18 cellular contexts compared by ENCODE assay signal in genomic region chr6:28910901-28911680, GRCh38. TPM values are rescaled to one million over a fixed set of nuclear protein-coding genes. Genes with fewer than 3 reads are reported as not detected.
A peak's percentile ranks its signal among the peaks of the same experiment; 100 is the strongest.
DNase-seq lines count a peak whose midpoint lies in the region; FAIRE-seq and TF ChIP-seq lines count a peak whose summit lies in the region.
"Had no signal": no experiment of that assay in that cellular context is flagged by ENCODE, and none has a peak within 500 bp of the region (broad histone marks: within the 10 kb centered on the region; RNA-seq: fewer than 3 reads in every experiment).

No MANE protein-coding gene starts in this region.

- H4K20me1 ChIP-seq in OCI-LY7 (ENCODE audit: insufficient read depth, low read length) = 0 out of 2 replicates have a peak, but pooled peaks cover 5% of the 10 kb centered on the region

- H3K27me3 ChIP-seq in bronchial epithelial cell (ENCODE audit: control insufficient read depth, insufficient read depth, low read length) (no peaks in the 10 kb centered on the region), right atrium auricular region (no peaks in the 10 kb centered on the region)
- no peaks in the 10 kb centered on the region for H3K27me3 ChIP-seq in CD8-positive, alpha-beta memory T cell (ENCODE audit: insufficient read depth, low read length, poor library complexity, severe bottlenecking)
- H3K27me3 ChIP-seq: body of pancreas, SJSA1 had no signal

- H3K36me3 ChIP-seq in OCI-LY7 (ENCODE audit: insufficient read depth, low read length) = peaks cover 96% of the 10 kb centered on the region
- peaks cover 12% of the 10 kb centered on the region for H3K36me3 ChIP-seq in bronchial epithelial cell (ENCODE audit: control insufficient read depth, insufficient read depth, low read length)
- peaks cover 96% of the 10 kb centered on the region for H3K36me3 ChIP-seq in right atrium auricular region
- peaks cover 62% of the 10 kb centered on the region for H3K36me3 ChIP-seq in CD8-positive, alpha-beta memory T cell (ENCODE audit: insufficient read depth, low read length)

- DNase-seq in KBM-7 = peak; percentile 66
- DNase-seq in OCI-LY7 (ENCODE audit: low spot score) = no peak
- DNase-seq in bronchial epithelial cell (ENCODE audit: low read depth) = peak; percentile 79
- no peak for DNase-seq in nephron progenitor cell
- DNase-seq in right atrium auricular region (ENCODE audit: low spot score) = no peak
- DNase-seq in CD8-positive, alpha-beta memory T cell = no peak
- DNase-seq in mesothelial cell of epicardium (ENCODE audit: low spot score in 2 of 2, unreplicated experiment in 2 of 2) = no peak
- DNase-seq: activated CD4-positive, alpha-beta memory T cell treated with anti-CD3 and anti-CD28 coated beads for 36 hours; body of pancreas; DMS153; foreskin fibroblast; lower lobe of right lung; naive thymus-derived CD8-positive, alpha-beta T cell; substantia nigra had no signal

- H3K27ac ChIP-seq in OCI-LY7 (ENCODE audit: low read depth, low read length, poor library complexity, severe bottlenecking) (no peak overlapping the region), right atrium auricular region (no peak overlapping the region)
- no peak overlapping the region for H3K27ac ChIP-seq in CD8-positive, alpha-beta memory T cell (ENCODE audit: low read depth, low read length)
- H3K27ac ChIP-seq: body of pancreas, HL-60, KMS-11, lower lobe of right lung, SJSA1 had no signal

- no peak overlapping the region for H3K4me2 ChIP-seq in OCI-LY7 (ENCODE audit: low read length)
- H3K4me2 ChIP-seq: KMS-11 had no signal

- no peak overlapping the region for H2AFZ ChIP-seq in OCI-LY7 (ENCODE audit: low read length)

- no peak overlapping the region for H3K4me3 ChIP-seq in OCI-LY7 (ENCODE audit: low read depth, low read length, poor library complexity, severe bottlenecking)
- H3K4me3 ChIP-seq in bronchial epithelial cell (ENCODE audit: low read depth, low read length) = no peak overlapping the region
- no peak overlapping the region for H3K4me3 ChIP-seq in right atrium auricular region
- no peak overlapping the region for H3K4me3 ChIP-seq in CD8-positive, alpha-beta memory T cell (ENCODE audit: low read length)
- H3K4me3 ChIP-seq: body of pancreas, lower lobe of right lung, SJSA1 had no signal

- in situ Hi-C loops in KBM-7 (cut with MboI; ENCODE audit: low pct_unique_long_range_greater_than_20kb, low sequenced_read_pairs) = no loop called here

- H3K27me3 Mint-ChIP-seq in nephron progenitor cell (ENCODE audit: low read depth, poor library complexity) (no peaks in the 10 kb centered on the region), mesothelial cell of epicardium (ENCODE audit: low read depth) (no peaks in the 10 kb centered on the region)
- H3K27me3 Mint-ChIP-seq in CD8-positive, alpha-beta memory T cell = peaks cover 0 to 2% of the 10 kb centered on the region in 2 donors
- H3K27me3 Mint-ChIP-seq: activated CD4-positive, alpha-beta memory T cell treated with anti-CD3 and anti-CD28 coated beads for 36 hours; naive thymus-derived CD8-positive, alpha-beta T cell had no signal

- H3K4me1 Mint-ChIP-seq in nephron progenitor cell (no peaks in the 10 kb centered on the region), mesothelial cell of epicardium (no peaks in the 10 kb centered on the region)
- H3K4me1 Mint-ChIP-seq in CD8-positive, alpha-beta memory T cell = peaks cover 0 to 4% (median 0%) of the 10 kb centered on the region in 3 donors

- FAIRE-seq in bronchial epithelial cell (lab: Jason Lieb, UNC) = no peak
- FAIRE-seq: TTC549 had no signal

- H3K27ac Mint-ChIP-seq in nephron progenitor cell = peak overlapping the region; percentile 41
- H3K27ac Mint-ChIP-seq in CD8-positive, alpha-beta memory T cell = peak overlapping the region in 3 of 8 donors; percentile 29 to 93 (median 85)
- no peak overlapping the region for H3K27ac Mint-ChIP-seq in mesothelial cell of epicardium
- H3K27ac Mint-ChIP-seq: activated CD4-positive, alpha-beta memory T cell treated with anti-CD3 and anti-CD28 coated beads for 36 hours had no signal

- H3K4me3 Mint-ChIP-seq in nephron progenitor cell (no peak overlapping the region), mesothelial cell of epicardium (no peak overlapping the region)
- H3K4me3 Mint-ChIP-seq in CD8-positive, alpha-beta memory T cell = no peak overlapping the region
- H3K4me3 Mint-ChIP-seq: activated CD4-positive, alpha-beta memory T cell treated with anti-CD3 and anti-CD28 coated beads for 36 hours; naive thymus-derived CD8-positive, alpha-beta T cell had no signal

- no peaks in the 10 kb centered on the region for H3K9me2 ChIP-seq in OCI-LY7 (ENCODE audit: insufficient read depth, low read length)

- intact Hi-C loops in OCI-LY7 (cut with micrococcal nuclease; ENCODE audit: unreplicated experiment) = no loop called here

- H3K9me3 ChIP-seq in OCI-LY7 (ENCODE audit: low read length) = no peaks in the 10 kb centered on the region
- no peaks in the 10 kb centered on the region for H3K9me3 ChIP-seq in right atrium auricular region
- no peaks in the 10 kb centered on the region for H3K9me3 ChIP-seq in CD8-positive, alpha-beta memory T cell (ENCODE audit: low read length)
- H3K9me3 ChIP-seq: body of pancreas, lower lobe of right lung, SJSA1 had no signal

- CTCF ChIA-PET in OCI-LY7 (lab: Charles Lee; ENCODE audit: unreplicated experiment) = no interaction called here
- CTCF ChIA-PET in CD8-positive, alpha-beta memory T cell (lab: Charles Lee) = interaction anchor here (1.0 to 2.1 kb wide), 5 partner anchors 12 to 109 kb away, joined by 3 to 8 read pairs (median 4); partner anchors contain the start of gene TRIM27

- POLR2A ChIA-PET in OCI-LY7 (lab: Charles Lee) = interaction anchor here (0.7 to 4.8 kb wide), 4 partner anchors 9 to 62 kb away, joined by 3 to 37 read pairs (median 3); partner anchors contain the start of gene TRIM27
- POLR2A ChIA-PET in CD8-positive, alpha-beta memory T cell (lab: Charles Lee) = interaction anchor here (0.5 to 1.6 kb wide), 3 partner anchors 12 to 1020 kb away, joined by 4 to 6 read pairs (median 5); partner anchors contain the start of gene TRIM27

- TF ChIP-seq CTCF in OCI-LY7 (conservative IDR thresholded peaks at IDR 0.05; ENCODE audit: low read length) (no peak), bronchial epithelial cell (IDR thresholded peaks at IDR 0.05; ENCODE audit: insufficient read depth, low read length, severe bottlenecking) (no peak), nephron progenitor cell (IDR thresholded peaks at IDR 0.05) (no peak), right atrium auricular region (IDR thresholded peaks at IDR 0.05) (no peak), mesothelial cell of epicardium (IDR thresholded peaks at IDR 0.05; ENCODE audit: unreplicated experiment) (no peak)

- TSS peak; percentile 23 for BruUV-seq in OCI-LY7 (replicated peaks; lab: Mats Ljungman, UMichigan)

- peaks cover 21% of the 10 kb centered on the region for H3K79me2 ChIP-seq in OCI-LY7 (ENCODE audit: insufficient read depth, low read depth, low read length)

- no peaks in the 10 kb centered on the region for H3K9me3 Mint-ChIP-seq in nephron progenitor cell
- H3K9me3 Mint-ChIP-seq in CD8-positive, alpha-beta memory T cell = no peaks in the 10 kb centered on the region
- no peaks in the 10 kb centered on the region for H3K9me3 Mint-ChIP-seq in mesothelial cell of epicardium
- H3K9me3 Mint-ChIP-seq: activated CD4-positive, alpha-beta memory T cell treated with anti-CD3 and anti-CD28 coated beads for 36 hours; naive thymus-derived CD8-positive, alpha-beta T cell had no signal

- no peaks in the 10 kb centered on the region for H3K4me1 ChIP-seq in OCI-LY7 (ENCODE audit: insufficient read depth, low read length, poor library complexity, severe bottlenecking)
- no peaks in the 10 kb centered on the region for H3K4me1 ChIP-seq in right atrium auricular region
- H3K4me1 ChIP-seq in CD8-positive, alpha-beta memory T cell (ENCODE audit: insufficient read depth, low read length) = no peaks in the 10 kb centered on the region

- H3K36me3 Mint-ChIP-seq in nephron progenitor cell (ENCODE audit: low read depth) (peaks cover 75% of the 10 kb centered on the region), mesothelial cell of epicardium (peaks cover 46% of the 10 kb centered on the region)
- peaks cover 9 to 81% (median 24%) of the 10 kb centered on the region in 3 donors for H3K36me3 Mint-ChIP-seq in CD8-positive, alpha-beta memory T cell

RNA-seq across cellular contexts. Expression of gene TRIM27, which starts 12.7 kb away (rescaled TPM):
- 126 and 130 TPM in 2 replicates for total RNA-seq in OCI-LY7 (2014; rRNA removed; shearing (Covaris generic))
- total RNA-seq in OCI-LY7 (2022) (112 and 116 TPM in 2 replicates), bronchial epithelial cell (27.0 and 39.0 TPM in 2 replicates), right atrium auricular region (10 to 100 TPM; 22.3 to 28.5 TPM), mesothelial cell of epicardium (75.7 to 77.0 TPM (median 76.1 TPM) in 3 replicates)
- 10 to 100 TPM; 67.7 to 69.2 TPM for total RNA-seq in CD8-positive, alpha-beta memory T cell
- 61.6 TPM for polyA plus RNA-seq in CD8-positive, alpha-beta memory T cell

Comparison
In these comparisons a context has a peak if more than half of its experiments do, and no peak if none do; other contexts are left out.
1. DNase-seq: peak in KBM-7 (single experiment) and bronchial epithelial cell (single experiment); none in OCI-LY7 (single experiment), nephron progenitor cell (single experiment), right atrium auricular region (single experiment), CD8-positive, alpha-beta memory T cell (0 of 5) and mesothelial cell of epicardium (0 of 2).